In genomic region chr1:2132222-2133038, GRCh38 we compare ENCODE assay signal across 8 cellular contexts.
DNase-seq lines count a peak whose midpoint lies in the region; ATAC-seq, FAIRE-seq and TF ChIP-seq lines count a peak whose summit lies in the region.

No MANE protein-coding gene starts in this region.

- H3K4me1 ChIP-seq in lung (ENCODE audit: control insufficient read depth in 2 of 2, insufficient read depth in 2 of 2, low read length in 2 of 2) = peaks cover 0 to 17% of the 10 kb centered on the region in 2 donors
- peaks cover 0 to 18% of the 10 kb centered on the region in 2 donors for H3K4me1 ChIP-seq in thoracic aorta (ENCODE audit: control insufficient read depth in 1 of 2, low read depth in 2 of 2)

- FAIRE-seq in frontal cortex (lab: Jason Lieb, UNC) = no peak

- peaks cover 38% of the 10 kb centered on the region for H3K27me3 Mint-ChIP-seq in dendritic cell treated with granulocyte-macrophage colony-stimulating factor and Interleukin-4, amounts not matched to agents 40 ng/mL and 50 ng/mL, for 4 days

- peak overlapping the region; percentile 79 for H3K4me3 Mint-ChIP-seq in dendritic cell treated with granulocyte-macrophage colony-stimulating factor and Interleukin-4, amounts not matched to agents 40 ng/mL and 50 ng/mL, for 4 days

- H3K4me1 Mint-ChIP-seq in dendritic cell treated with granulocyte-macrophage colony-stimulating factor and Interleukin-4, amounts not matched to agents 40 ng/mL and 50 ng/mL, for 4 days (ENCODE audit: low read depth) = peaks cover 36% of the 10 kb centered on the region

- 31 to 35% methylated on average over 40 of the region's 40 CpGs for WGBS in lung, 2 donors

- no peak for ATAC-seq in lung (ENCODE audit: insufficient read depth, low FRiP score)
- ATAC-seq in thoracic aorta (ENCODE audit: insufficient number of reproducible peaks, low FRiP score, low read depth) = no peak

- intact Hi-C loops in dendritic cell treated with granulocyte-macrophage colony-stimulating factor and Interleukin-4, amounts not matched to agents 40 ng/mL and 50 ng/mL, for 4 days (cut with micrococcal nuclease) = no loop called here

- peak overlapping the region; percentile 80 for H3K27ac Mint-ChIP-seq in dendritic cell treated with granulocyte-macrophage colony-stimulating factor and Interleukin-4, amounts not matched to agents 40 ng/mL and 50 ng/mL, for 4 days

- no peaks in the 10 kb centered on the region for H3K36me3 Mint-ChIP-seq in dendritic cell treated with granulocyte-macrophage colony-stimulating factor and Interleukin-4, amounts not matched to agents 40 ng/mL and 50 ng/mL, for 4 days (ENCODE audit: low read depth)

- DNase-seq in activated CD8-positive, alpha-beta memory T cell treated with anti-CD3 and anti-CD28 coated beads, Interleukin-2, amount 50 U/mL, for 4 hours = peak; percentile 41
- no peak for DNase-seq in activated CD8-positive, alpha-beta memory T cell treated with anti-CD3 and anti-CD28 coated beads for 24 hours
- DNase-seq in SHP77 treated with DMSO at 0.1 percent for 48 hours (lab: John Stamatoyannopoulos, UW) (peak; percentile 16), lung (ENCODE audit: low spot score) (no peak), thoracic aorta (ENCODE audit: low spot score) (peak; percentile 14), frontal cortex (ENCODE audit: low spot score in 2 of 2) (no peak), NCI-H2171 treated with DMSO at 0.1 percent for 48 hours (lab: John Stamatoyannopoulos, UW) (no peak)

- H3K9me3 Mint-ChIP-seq in dendritic cell treated with granulocyte-macrophage colony-stimulating factor and Interleukin-4, amounts not matched to agents 40 ng/mL and 50 ng/mL, for 4 days = no peaks in the 10 kb centered on the region

- H3K9me3 ChIP-seq in lung (ENCODE audit: control insufficient read depth in 2 of 2, insufficient read depth in 1 of 2, low read length in 1 of 2) (no peaks in the 10 kb centered on the region), thoracic aorta (no peaks in the 10 kb centered on the region)

- H3K27ac ChIP-seq in lung (ENCODE audit: low read depth in 1 of 2, low read length in 1 of 2) (peak overlapping the region; percentile 69 to 92), thoracic aorta (peak overlapping the region; percentile 33 to 50)

- no peaks in the 10 kb centered on the region for H3K36me3 ChIP-seq in lung (ENCODE audit: control insufficient read depth in 2 of 2, insufficient read depth in 2 of 2, low read length in 2 of 2)
- H3K36me3 ChIP-seq in thoracic aorta = no peaks in the 10 kb centered on the region

- TF ChIP-seq CTCF in lung (IDR thresholded peaks at IDR 0.05; ENCODE audit: control extremely low read depth, extremely low read depth) = peak; percentile 14
- TF ChIP-seq CTCF in thoracic aorta (IDR thresholded peaks at IDR 0.05) = no peak

- H3K4me3 ChIP-seq in lung (peak overlapping the region; percentile 14), thoracic aorta (peak overlapping the region; percentile 62)

- no peaks in the 10 kb centered on the region for H3K27me3 ChIP-seq in lung (ENCODE audit: control insufficient read depth, insufficient read depth)
- H3K27me3 ChIP-seq in thoracic aorta (replicated peaks; ENCODE audit: insufficient read depth) = no peaks in the 10 kb centered on the region

Comparison
In these comparisons a context has a peak if more than half of its experiments do, and no peak if none do; other contexts are left out.
1. DNase-seq: peak in activated CD8-positive, alpha-beta memory T cell treated with anti-CD3 and anti-CD28 coated beads, Interleukin-2, amount 50 U/mL, for 4 hours (single experiment), SHP77 treated with DMSO at 0.1 percent for 48 hours (single experiment) and thoracic aorta (single experiment); none in activated CD8-positive, alpha-beta memory T cell treated with anti-CD3 and anti-CD28 coated beads for 24 hours (single experiment), lung (single experiment), frontal cortex (0 of 2) and NCI-H2171 treated with DMSO at 0.1 percent for 48 hours (single experiment).